In genomic region chr4:105710678-105711077, GRCh38 we compare ENCODE assay signal across 1 cellular context.
TF ChIP-seq lines count a peak whose summit lies in the region.

No MANE protein-coding gene starts in this region.

TF ChIP-seq in GM12878, 131 proteins besides CTCF, POLR2A, EP300 and RAD21 (continued from another document):
- TF ChIP-seq POU2F2 (IDR thresholded peaks at IDR 0.05; ENCODE audit: borderline replicate concordance, low read depth, low read length) (no peak), BCL11A (IDR thresholded peaks at IDR 0.05; ENCODE audit: low read depth, low read length) (no peak), MXI1 (IDR thresholded peaks at IDR 0.05; ENCODE audit: low read depth, low read length) (no peak), CEBPB (IDR thresholded peaks at IDR 0.05; ENCODE audit: borderline replicate concordance in 1 of 2, low read depth in 2 of 2, low read length in 2 of 2) (no peak)
